Comparison of ENCODE assay signal across 9 cellular contexts in the genomic region with DNA sequence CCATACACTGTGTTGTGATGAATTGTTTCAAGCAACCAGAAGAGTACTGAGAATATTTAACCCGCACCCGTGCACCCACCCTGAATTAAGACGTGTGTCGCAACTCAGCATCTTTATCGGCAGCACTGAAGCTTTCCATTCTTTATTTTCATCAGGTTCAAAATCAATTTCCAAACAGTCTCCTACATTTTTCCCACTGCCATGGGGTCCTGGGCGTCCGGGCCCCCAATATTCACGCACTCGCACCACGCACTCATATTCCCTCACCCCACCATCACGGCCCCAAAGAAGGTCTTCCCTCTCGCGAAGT. TPM values are rescaled to one million over a fixed set of nuclear protein-coding genes. Genes with fewer than 3 reads are reported as not detected.
A peak's percentile ranks its signal among the peaks of the same experiment; 100 is the strongest.
DNase-seq lines count a peak whose midpoint lies in the region; ATAC-seq and TF ChIP-seq lines count a peak whose summit lies in the region.
"Had no signal": no experiment of that assay in that cellular context is flagged by ENCODE, and none has a peak within 500 bp of the region (broad histone marks: within the 10 kb centered on the region; RNA-seq: fewer than 3 reads in every experiment).

No MANE protein-coding gene starts in this region.

- H3K79me2 ChIP-seq in Loucy (ENCODE audit: insufficient read depth, low read length): peaks cover 19% of the 10 kb centered on the region

- H3K4me3 ChIP-seq in BLaER1 (peak overlapping the region; percentile 81), Loucy (ENCODE audit: low read length, poor library complexity, severe bottlenecking) (peak overlapping the region; percentile 99)

- peak overlapping the region; percentile 92 for H3K9ac ChIP-seq in BLaER1
- H3K9ac ChIP-seq in Loucy (ENCODE audit: low read depth, low read length, poor library complexity, severe bottlenecking): peak overlapping the region; percentile 100

- H3K27ac Mint-ChIP-seq in effector memory CD8-positive, alpha-beta T cell: peak overlapping the region; percentile 98 to 99
- no peak overlapping the region for H3K27ac Mint-ChIP-seq in neural crest cell (ENCODE audit: unreplicated experiment)

- H3F3A ChIP-seq in Loucy (ENCODE audit: low read depth): no peaks in the 10 kb centered on the region

- no peaks in the 10 kb centered on the region for H3K9me2 ChIP-seq in Loucy (replicated peaks; ENCODE audit: low read depth, low read length)

- H3K27ac ChIP-seq in BLaER1: peak overlapping the region; percentile 93

- H3K4me2 ChIP-seq in BLaER1: peak overlapping the region; percentile 99
- H3K4me2 ChIP-seq in Loucy (ENCODE audit: low read depth, low read length, poor library complexity, severe bottlenecking): peak overlapping the region; percentile 92

- H3K4me1 Mint-ChIP-seq in effector memory CD8-positive, alpha-beta T cell (ENCODE audit: low read depth in 2 of 2): peaks cover 65 to 73% of the 10 kb centered on the region in 2 donors
- H3K4me1 Mint-ChIP-seq in neural crest cell: peaks cover 16% of the 10 kb centered on the region

- H2AFZ ChIP-seq in Loucy (ENCODE audit: low read length): peak overlapping the region; percentile 83

- 0 out of 2 replicates have a peak, but pooled peaks cover 7% of the 10 kb centered on the region for H4K20me1 ChIP-seq in BLaER1
- H4K20me1 ChIP-seq in Loucy (ENCODE audit: insufficient read depth, low read length, poor library complexity, severe bottlenecking): no peaks in the 10 kb centered on the region

- H3K36me3 ChIP-seq in BLaER1 (peaks cover 25% of the 10 kb centered on the region), Loucy (ENCODE audit: insufficient read depth, low read length) (no peaks in the 10 kb centered on the region)

- DNase-seq in effector memory CD8-positive, alpha-beta T cell: no peak
- DNase-seq in neural crest cell (ENCODE audit: low read depth, low spot score): no peak
- DNase-seq in stimulated activated CD4-positive, alpha-beta T cell treated with anti-CD3 and anti-CD28 coated beads, Interleukin-12 subunit alpha, Interleukin-12 subunit beta, amount 100 ng/mL, for 4 hours: no peak
- DNase-seq in cerebellar cortex (ENCODE audit: low spot score): no peak

- peaks cover 53% of the 10 kb centered on the region for H3K36me3 Mint-ChIP-seq in effector memory CD8-positive, alpha-beta T cell (ENCODE audit: insufficient read depth)
- H3K36me3 Mint-ChIP-seq in neural crest cell (ENCODE audit: low read depth): no peaks in the 10 kb centered on the region

- H3K4me1 ChIP-seq in BLaER1 (peaks cover 85% of the 10 kb centered on the region), Loucy (ENCODE audit: insufficient read depth, low read length, poor library complexity, severe bottlenecking) (peaks cover 61% of the 10 kb centered on the region)

- H3K27me3 ChIP-seq in BLaER1 (no peaks in the 10 kb centered on the region), Loucy (ENCODE audit: insufficient read depth, low read length, poor library complexity, severe bottlenecking) (no peaks in the 10 kb centered on the region)

- H3K4me3 Mint-ChIP-seq in effector memory CD8-positive, alpha-beta T cell: peak overlapping the region; percentile 82 to 99
- peak overlapping the region; percentile 66 for H3K4me3 Mint-ChIP-seq in neural crest cell

- no peaks in the 10 kb centered on the region for H3K27me3 Mint-ChIP-seq in effector memory CD8-positive, alpha-beta T cell
- H3K27me3 Mint-ChIP-seq in neural crest cell (ENCODE audit: low read depth): peaks cover 15% of the 10 kb centered on the region

- no peaks in the 10 kb centered on the region for H3K9me3 Mint-ChIP-seq in effector memory CD8-positive, alpha-beta T cell
- no peaks in the 10 kb centered on the region for H3K9me3 Mint-ChIP-seq in neural crest cell

- H3K9me3 ChIP-seq in BLaER1 (no peaks in the 10 kb centered on the region), Loucy (ENCODE audit: insufficient read depth, low read depth, low read length) (no peaks in the 10 kb centered on the region)

- ATAC-seq in effector memory CD8-positive, alpha-beta T cell (replicated peaks): no peak
- ATAC-seq in GM21825 (IDR thresholded peaks at IDR 0.05; ENCODE audit: unreplicated experiment) (no peak), GM18861 (IDR thresholded peaks at IDR 0.05; ENCODE audit: unreplicated experiment) (no peak)

- TF ChIP-seq CTCF in Loucy (conservative IDR thresholded peaks at IDR 0.05; ENCODE audit: low read length) (no peak), neural crest cell (conservative IDR thresholded peaks at IDR 0.05) (no peak)

RNA-seq across cellular contexts. Expression of a gene that starts 1.8 kb away (rescaled TPM):
- total RNA-seq in neural crest cell: not detected in 2 replicates
- total RNA-seq: NCI-H460 had no signal

RNA-seq across cellular contexts. Expression of a gene that starts 5.0 kb away (rescaled TPM):
- not detected in 2 replicates for total RNA-seq in neural crest cell
- total RNA-seq: NCI-H460 had no signal

RNA-seq across cellular contexts. Expression of a gene that starts 5.7 kb away (rescaled TPM):
- total RNA-seq in neural crest cell: not detected in 2 replicates
- total RNA-seq: NCI-H460 had no signal

RNA-seq across cellular contexts. Expression of a gene that starts 8.3 kb away (rescaled TPM):
- 0.26 and 0.36 TPM in 2 replicates for total RNA-seq in neural crest cell
- total RNA-seq: NCI-H460 had no signal

RNA-seq across cellular contexts. Expression of a gene that starts 12.4 kb away (rescaled TPM):
- total RNA-seq in neural crest cell: not detected in 2 replicates
- total RNA-seq: NCI-H460 had no signal
